Comparison of ENCODE assay signal across 9 cellular contexts in the genomic region with DNA sequence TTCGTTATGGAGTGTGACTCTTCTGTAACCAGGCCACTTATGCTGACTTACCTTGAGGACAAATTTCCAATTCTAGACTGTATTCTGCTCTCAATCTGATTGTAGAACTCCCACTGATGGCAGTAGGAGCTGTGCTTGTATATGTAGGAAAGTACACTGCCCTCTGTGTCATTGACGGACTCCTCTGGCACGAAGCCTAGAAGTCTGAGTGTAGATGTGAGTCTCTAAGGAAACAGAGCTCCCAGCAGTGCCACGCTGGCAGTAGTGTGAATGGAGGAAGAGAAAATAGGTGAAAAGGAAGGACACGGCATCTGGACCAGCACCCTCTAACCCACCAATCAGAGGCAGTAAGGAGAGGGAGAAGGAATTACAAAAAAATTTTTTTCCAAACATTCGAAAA.
A peak's percentile ranks its signal among the peaks of the same experiment; 100 is the strongest.
DNase-seq lines count a peak whose midpoint lies in the region; ATAC-seq and TF ChIP-seq lines count a peak whose summit lies in the region.
"Had no signal": no experiment of that assay in that cellular context is flagged by ENCODE, and none has a peak within 500 bp of the region (broad histone marks: within the 10 kb centered on the region; RNA-seq: fewer than 3 reads in every experiment).

No MANE protein-coding gene starts in this region.

- in situ Hi-C loops in SK-MEL-5 (cut with HindIII; ENCODE audit: low pct_unique_long_range_greater_than_20kb, low sequenced_read_pairs) = no loop called here

- H3K36me3 Mint-ChIP-seq in glutamatergic neuron (ENCODE audit: unreplicated experiment) = no peaks in the 10 kb centered on the region
- H3K36me3 Mint-ChIP-seq: activated naive CD4-positive, alpha-beta T cell treated with anti-CD3 and anti-CD28 coated beads, Interleukin-2, amount 50 U/mL, for 24 hours had no signal

- ATAC-seq in sciatic nerve (peak; percentile 73), GM18511 (IDR thresholded peaks at IDR 0.05; ENCODE audit: unreplicated experiment) (no peak), GM19467 (IDR thresholded peaks at IDR 0.05; ENCODE audit: unreplicated experiment) (no peak)

- peak overlapping the region; percentile 53 for H3K27ac Mint-ChIP-seq in glutamatergic neuron (ENCODE audit: unreplicated experiment)
- H3K27ac Mint-ChIP-seq: activated naive CD4-positive, alpha-beta T cell treated with anti-CD3 and anti-CD28 coated beads, Interleukin-2, amount 50 U/mL, for 24 hours had no signal

- no peak for TF ChIP-seq CTCF in glutamatergic neuron (IDR thresholded peaks at IDR 0.05; ENCODE audit: partially characterized antibody, unreplicated experiment)

- no peaks in the 10 kb centered on the region for H3K27me3 Mint-ChIP-seq in glutamatergic neuron (ENCODE audit: unreplicated experiment)
- H3K27me3 Mint-ChIP-seq: activated naive CD4-positive, alpha-beta T cell treated with anti-CD3 and anti-CD28 coated beads, Interleukin-2, amount 50 U/mL, for 24 hours had no signal

- DNase-seq in GM04503 (ENCODE audit: low read depth) (peak; percentile 71), SK-MEL-5 (ENCODE audit: low read depth, low spot score) (peak; percentile 14), glutamatergic neuron (no peak), sciatic nerve (ENCODE audit: low spot score) (peak; percentile 67), GM19238 (ENCODE audit: insufficient read length, low spot score) (no peak)
- no peak for DNase-seq in stimulated activated naive CD4-positive, alpha-beta T cell treated with Interleukin-2 at 50 U/mL for 16 hours (lab: John Stamatoyannopoulos, UW)

- H3K4me3 Mint-ChIP-seq in glutamatergic neuron (ENCODE audit: unreplicated experiment) = no peak overlapping the region
- H3K4me3 Mint-ChIP-seq: activated naive CD4-positive, alpha-beta T cell treated with anti-CD3 and anti-CD28 coated beads, Interleukin-2, amount 50 U/mL, for 24 hours had no signal

- no peaks in the 10 kb centered on the region for H3K9me3 Mint-ChIP-seq in glutamatergic neuron (ENCODE audit: unreplicated experiment)
- H3K9me3 Mint-ChIP-seq: activated naive CD4-positive, alpha-beta T cell treated with anti-CD3 and anti-CD28 coated beads, Interleukin-2, amount 50 U/mL, for 24 hours had no signal

- H3K4me1 Mint-ChIP-seq in glutamatergic neuron (ENCODE audit: low read depth, unreplicated experiment) = no peaks in the 10 kb centered on the region
- H3K4me1 Mint-ChIP-seq: activated naive CD4-positive, alpha-beta T cell treated with anti-CD3 and anti-CD28 coated beads, Interleukin-2, amount 50 U/mL, for 24 hours had no signal

- intact Hi-C loops in sciatic nerve (cut with DNase I) = no loop called here

Comparison
In these comparisons a context has a peak if more than half of its experiments do, and no peak if none do; other contexts are left out.
1. DNase-seq: peak in GM04503 (single experiment), SK-MEL-5 (single experiment) and sciatic nerve (single experiment); none in glutamatergic neuron (single experiment), stimulated activated naive CD4-positive, alpha-beta T cell treated with Interleukin-2 at 50 U/mL for 16 hours (single experiment) and GM19238 (single experiment).